ENCODE assay signal across 1 cellular context in genomic region chr2:74198461-74199274, GRCh38.
TF ChIP-seq lines count a peak whose summit lies in the region.

MTHFD2 (plus strand) TSS chr2:74198615; CDS start chr2:74198642, 27 bp downstream.

TF ChIP-seq in K562, 482 proteins besides CTCF, POLR2A, EP300 and RAD21 (continued from another document and continues in another):
- TF ChIP-seq SFPQ (IDR thresholded peaks at IDR 0.05; ENCODE audit: low read depth, low read length) (no peak), SNAPC5 (CRISPR knock-in tag; IDR thresholded peaks at IDR 0.05) (no peak), GATA2 (CRISPR knock-in tag; IDR thresholded peaks at IDR 0.05) (peak; percentile 40; the same call in 1 of the 2 replicates), BCL6 (CRISPR knock-in tag; IDR thresholded peaks at IDR 0.05) (no peak), ZNF77 (CRISPR knock-in tag; IDR thresholded peaks at IDR 0.05) (no peak), ZMIZ1 (IDR thresholded peaks at IDR 0.05; ENCODE audit: low read depth in 2 of 2, low read length in 2 of 2) (peak in 1 of 2 experiments; percentile 62; a peak in 2 of 4 replicates), HMGXB4 (CRISPR knock-in tag; IDR thresholded peaks at IDR 0.05) (peak; percentile 94), TCF3 (CRISPR knock-in tag; IDR thresholded peaks at IDR 0.05) (no peak; the same call in 1 of the 2 replicates), MXD1 (CRISPR knock-in tag; IDR thresholded peaks at IDR 0.05; ENCODE audit: borderline replicate concordance, poor library complexity, severe bottlenecking) (peak; percentile 21), ZNF707 (CRISPR knock-in tag; conservative IDR thresholded peaks at IDR 0.05) (no peak), ASH1L (IDR thresholded peaks at IDR 0.05; ENCODE audit: borderline replicate concordance, low read depth, partially characterized antibody) (peak; percentile 70), TEAD4 (IDR thresholded peaks at IDR 0.05; ENCODE audit: low read length) (no peak), TEAD4 (CRISPR knock-in tag; IDR thresholded peaks at IDR 0.05; ENCODE audit: borderline replicate concordance) (no peak), NKRF (IDR thresholded peaks at IDR 0.05; ENCODE audit: borderline replicate concordance) (peak; percentile 88), MLX (CRISPR knock-in tag; conservative IDR thresholded peaks at IDR 0.05) (peak in 1 of 2 experiments; percentile 96; a peak in 2 of 4 replicates), USF2 (CRISPR knock-in tag; IDR thresholded peaks at IDR 0.05) (peak; percentile 72), TRIM25 (IDR thresholded peaks at IDR 0.05; ENCODE audit: borderline replicate concordance) (no peak), HDAC1 (IDR thresholded peaks at IDR 0.05) (peak in 1 of 2 experiments; percentile 88; a peak in 2 of 4 replicates), PHF8 (IDR thresholded peaks at IDR 0.05; ENCODE audit: borderline replicate concordance, low read length) (peak; percentile 94), PREB (CRISPR knock-in tag; IDR thresholded peaks at IDR 0.05) (peak; percentile 82; the same call in 1 of the 2 replicates), SMAD1 (IDR thresholded peaks at IDR 0.05; ENCODE audit: low read depth, low read length, partially characterized antibody) (peak; percentile 77), RBM25 (IDR thresholded peaks at IDR 0.05; ENCODE audit: low read depth, low read length, severe bottlenecking) (peak; percentile 86), NFXL1 (CRISPR knock-in tag; IDR thresholded peaks at IDR 0.05) (no peak), BMI1 (IDR thresholded peaks at IDR 0.05; ENCODE audit: low read length) (no peak), RERE (CRISPR knock-in tag; IDR thresholded peaks at IDR 0.05; ENCODE audit: borderline replicate concordance) (0 out of 2 replicates have a peak, but pooled peaks have one; percentile 84), U2AF1 (optimal IDR thresholded peaks at IDR 0.05; ENCODE audit: low read depth, low read length) (peak; percentile 99), EZH2 (IDR thresholded peaks at IDR 0.05; ENCODE audit: borderline replicate concordance, low read depth, low read length) (no peak), ERF (CRISPR knock-in tag; IDR thresholded peaks at IDR 0.05) (0 out of 2 replicates have a peak, but pooled peaks have one; percentile 8), ZNF384 (IDR thresholded peaks at IDR 0.05; ENCODE audit: low read depth, low read length) (peak; percentile 41; the same call in 1 of the 2 replicates), ZFX (CRISPR knock-in tag; IDR thresholded peaks at IDR 0.05) (peak; percentile 87), ZNF408 (CRISPR knock-in tag; IDR thresholded peaks at IDR 0.05; ENCODE audit: low read depth) (no peak), COPS2 (conservative IDR thresholded peaks at IDR 0.05) (no peak), NR4A1 (CRISPR knock-in tag; IDR thresholded peaks at IDR 0.05) (no peak), NR4A1 (tag; IDR thresholded peaks at IDR 0.05) (peak; percentile 44; the same call in 1 of the 2 replicates), ZC3H4 (CRISPR knock-in tag; IDR thresholded peaks at IDR 0.05; ENCODE audit: borderline replicate concordance) (peak; percentile 91)
